Comparison of ENCODE assay signal across 1 cellular context in the genomic region with DNA sequence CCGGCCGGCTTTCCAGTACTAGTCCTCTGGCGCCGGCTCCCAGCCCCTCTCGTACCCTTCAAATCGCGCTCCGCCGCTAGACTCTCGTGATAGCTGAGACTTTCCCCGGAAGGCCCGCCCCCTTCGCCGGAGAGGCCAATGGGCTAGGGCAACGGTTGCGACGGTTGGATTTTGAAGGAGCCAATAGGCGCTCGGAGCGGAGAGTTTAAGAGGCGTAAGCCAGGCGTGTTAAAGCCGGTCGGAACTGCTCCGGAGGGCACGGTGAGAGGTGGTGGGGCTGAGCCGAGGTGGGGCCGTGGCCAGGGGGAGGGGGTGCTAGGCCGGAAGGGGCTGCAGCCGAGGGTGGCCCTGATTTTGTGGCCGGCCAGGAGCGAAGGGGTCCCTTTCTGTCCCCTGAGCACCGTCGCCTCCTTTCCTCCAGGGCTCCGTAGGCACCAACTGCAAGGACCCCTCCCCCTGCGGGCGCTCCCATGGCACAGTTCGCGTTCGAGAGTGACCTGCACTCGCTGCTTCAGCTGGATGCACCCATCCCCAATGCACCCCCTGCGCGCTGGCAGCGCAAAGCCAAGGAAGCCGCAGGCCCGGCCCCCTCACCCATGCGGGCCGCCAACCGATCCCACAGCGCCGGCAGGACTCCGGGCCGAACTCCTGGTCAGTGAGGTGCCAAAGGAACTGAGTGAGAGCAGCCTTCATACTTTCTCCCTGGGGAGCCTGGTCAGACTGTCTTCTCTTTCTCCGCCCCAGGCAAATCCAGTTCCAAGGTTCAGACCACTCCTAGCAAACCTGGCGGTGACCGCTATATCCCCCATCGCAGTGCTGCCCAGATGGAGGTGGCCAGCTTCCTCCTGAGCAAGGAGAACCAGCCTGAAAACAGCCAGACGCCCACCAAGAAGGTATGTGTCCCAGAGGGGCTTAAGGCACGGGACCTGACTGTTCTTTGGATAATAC.
TF ChIP-seq lines count a peak whose summit lies in the region.

Gene CDC20 (plus strand): TSS at position 236 of the 948 bp plus-strand sequence. CDS start 235 bp downstream, at position 471.

TF ChIP-seq in HepG2, 621 proteins besides CTCF, POLR2A, EP300 and RAD21 (continued from another document and continues in another):
- TF ChIP-seq HIC2 (CRISPR knock-in tag; IDR thresholded peaks at IDR 0.05; ENCODE audit: low read depth) (no peak; the same call in 1 of the 2 replicates), KAT8 (CRISPR knock-in tag; IDR thresholded peaks at IDR 0.05) (peak; percentile 53; the same call in 1 of the 2 replicates), HHEX (CRISPR knock-in tag; IDR thresholded peaks at IDR 0.05) (no peak), TARDBP (CRISPR knock-in tag; IDR thresholded peaks at IDR 0.05) (no peak; the same call in none of the 2 replicates), ZNF770 (CRISPR knock-in tag; IDR thresholded peaks at IDR 0.05) (no peak), AGO1 (IDR thresholded peaks at IDR 0.05; ENCODE audit: low read depth, low read length, poor library complexity, severe bottlenecking) (no peak), ZNF83 (CRISPR knock-in tag; IDR thresholded peaks at IDR 0.05; ENCODE audit: borderline replicate concordance) (no peak), ZNF607 (CRISPR knock-in tag; IDR thresholded peaks at IDR 0.05; ENCODE audit: borderline replicate concordance) (no peak), ZNF567 (CRISPR knock-in tag; IDR thresholded peaks at IDR 0.05; ENCODE audit: borderline replicate concordance) (no peak), ZNF296 (CRISPR knock-in tag; conservative IDR thresholded peaks at IDR 0.05) (no peak), KMT2B (CRISPR knock-in tag; IDR thresholded peaks at IDR 0.05) (0 out of 2 replicates have a peak, but pooled peaks have one; percentile 33), ZNF362 (CRISPR knock-in tag; IDR thresholded peaks at IDR 0.05; ENCODE audit: borderline replicate concordance) (no peak), ZBTB37 (CRISPR knock-in tag; IDR thresholded peaks at IDR 0.05) (no peak), ZNF619 (CRISPR knock-in tag; IDR thresholded peaks at IDR 0.05) (no peak), PRMT3 (CRISPR knock-in tag; IDR thresholded peaks at IDR 0.05; ENCODE audit: borderline replicate concordance, low read depth) (peak; percentile 92), TEAD3 (CRISPR knock-in tag; optimal IDR thresholded peaks at IDR 0.05; ENCODE audit: borderline replicate concordance) (no peak), GFI1 (CRISPR knock-in tag; IDR thresholded peaks at IDR 0.05; ENCODE audit: borderline replicate concordance) (no peak), NR2F6 (IDR thresholded peaks at IDR 0.05) (no peak), NR2F6 (CRISPR knock-in tag; IDR thresholded peaks at IDR 0.05) (no peak), ZNF501 (CRISPR knock-in tag; IDR thresholded peaks at IDR 0.05) (no peak), ZNF143 (CRISPR knock-in tag; IDR thresholded peaks at IDR 0.05) (no peak), ZNF33B (CRISPR knock-in tag; IDR thresholded peaks at IDR 0.05) (no peak), RXRA (CRISPR knock-in tag; IDR thresholded peaks at IDR 0.05) (no peak), ZNF598 (CRISPR knock-in tag; IDR thresholded peaks at IDR 0.05; ENCODE audit: borderline replicate concordance) (no peak)
- TF ChIP-seq, protein P1, sequence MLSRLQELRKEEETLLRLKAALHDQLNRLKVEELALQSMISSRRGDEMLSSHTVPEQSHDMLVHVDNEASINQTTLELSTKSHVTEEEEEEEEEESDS (CRISPR knock-in tag; IDR thresholded peaks at IDR 0.05; ENCODE audit: borderline replicate concordance): peak; percentile 97
- TF ChIP-seq, protein P2, sequence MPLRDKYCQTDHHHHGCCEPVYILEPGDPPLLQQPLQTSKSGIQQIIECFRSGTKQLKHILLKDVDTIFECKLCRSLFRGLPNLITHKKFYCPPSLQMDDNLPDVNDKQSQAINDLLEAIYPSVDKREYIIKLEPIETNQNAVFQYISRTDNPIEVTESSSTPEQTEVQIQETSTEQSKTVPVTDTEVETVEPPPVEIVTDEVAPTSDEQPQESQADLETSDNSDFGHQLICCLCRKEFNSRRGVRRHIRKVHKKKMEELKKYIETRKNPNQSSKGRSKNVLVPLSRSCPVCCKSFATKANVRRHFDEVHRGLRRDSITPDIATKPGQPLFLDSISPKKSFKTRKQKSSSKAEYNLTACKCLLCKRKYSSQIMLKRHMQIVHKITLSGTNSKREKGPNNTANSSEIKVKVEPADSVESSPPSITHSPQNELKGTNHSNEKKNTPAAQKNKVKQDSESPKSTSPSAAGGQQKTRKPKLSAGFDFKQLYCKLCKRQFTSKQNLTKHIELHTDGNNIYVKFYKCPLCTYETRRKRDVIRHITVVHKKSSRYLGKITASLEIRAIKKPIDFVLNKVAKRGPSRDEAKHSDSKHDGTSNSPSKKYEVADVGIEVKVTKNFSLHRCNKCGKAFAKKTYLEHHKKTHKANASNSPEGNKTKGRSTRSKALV (CRISPR knock-in tag; IDR thresholded peaks at IDR 0.05): no peak
- TF ChIP-seq, protein P3, sequence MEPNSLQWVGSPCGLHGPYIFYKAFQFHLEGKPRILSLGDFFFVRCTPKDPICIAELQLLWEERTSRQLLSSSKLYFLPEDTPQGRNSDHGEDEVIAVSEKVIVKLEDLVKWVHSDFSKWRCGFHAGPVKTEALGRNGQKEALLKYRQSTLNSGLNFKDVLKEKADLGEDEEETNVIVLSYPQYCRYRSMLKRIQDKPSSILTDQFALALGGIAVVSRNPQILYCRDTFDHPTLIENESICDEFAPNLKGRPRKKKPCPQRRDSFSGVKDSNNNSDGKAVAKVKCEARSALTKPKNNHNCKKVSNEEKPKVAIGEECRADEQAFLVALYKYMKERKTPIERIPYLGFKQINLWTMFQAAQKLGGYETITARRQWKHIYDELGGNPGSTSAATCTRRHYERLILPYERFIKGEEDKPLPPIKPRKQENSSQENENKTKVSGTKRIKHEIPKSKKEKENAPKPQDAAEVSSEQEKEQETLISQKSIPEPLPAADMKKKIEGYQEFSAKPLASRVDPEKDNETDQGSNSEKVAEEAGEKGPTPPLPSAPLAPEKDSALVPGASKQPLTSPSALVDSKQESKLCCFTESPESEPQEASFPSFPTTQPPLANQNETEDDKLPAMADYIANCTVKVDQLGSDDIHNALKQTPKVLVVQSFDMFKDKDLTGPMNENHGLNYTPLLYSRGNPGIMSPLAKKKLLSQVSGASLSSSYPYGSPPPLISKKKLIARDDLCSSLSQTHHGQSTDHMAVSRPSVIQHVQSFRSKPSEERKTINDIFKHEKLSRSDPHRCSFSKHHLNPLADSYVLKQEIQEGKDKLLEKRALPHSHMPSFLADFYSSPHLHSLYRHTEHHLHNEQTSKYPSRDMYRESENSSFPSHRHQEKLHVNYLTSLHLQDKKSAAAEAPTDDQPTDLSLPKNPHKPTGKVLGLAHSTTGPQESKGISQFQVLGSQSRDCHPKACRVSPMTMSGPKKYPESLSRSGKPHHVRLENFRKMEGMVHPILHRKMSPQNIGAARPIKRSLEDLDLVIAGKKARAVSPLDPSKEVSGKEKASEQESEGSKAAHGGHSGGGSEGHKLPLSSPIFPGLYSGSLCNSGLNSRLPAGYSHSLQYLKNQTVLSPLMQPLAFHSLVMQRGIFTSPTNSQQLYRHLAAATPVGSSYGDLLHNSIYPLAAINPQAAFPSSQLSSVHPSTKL (CRISPR knock-in tag; IDR thresholded peaks at IDR 0.05): peak; percentile 18; the same call in 1 of the 2 replicates
- TF ChIP-seq, protein P4, sequence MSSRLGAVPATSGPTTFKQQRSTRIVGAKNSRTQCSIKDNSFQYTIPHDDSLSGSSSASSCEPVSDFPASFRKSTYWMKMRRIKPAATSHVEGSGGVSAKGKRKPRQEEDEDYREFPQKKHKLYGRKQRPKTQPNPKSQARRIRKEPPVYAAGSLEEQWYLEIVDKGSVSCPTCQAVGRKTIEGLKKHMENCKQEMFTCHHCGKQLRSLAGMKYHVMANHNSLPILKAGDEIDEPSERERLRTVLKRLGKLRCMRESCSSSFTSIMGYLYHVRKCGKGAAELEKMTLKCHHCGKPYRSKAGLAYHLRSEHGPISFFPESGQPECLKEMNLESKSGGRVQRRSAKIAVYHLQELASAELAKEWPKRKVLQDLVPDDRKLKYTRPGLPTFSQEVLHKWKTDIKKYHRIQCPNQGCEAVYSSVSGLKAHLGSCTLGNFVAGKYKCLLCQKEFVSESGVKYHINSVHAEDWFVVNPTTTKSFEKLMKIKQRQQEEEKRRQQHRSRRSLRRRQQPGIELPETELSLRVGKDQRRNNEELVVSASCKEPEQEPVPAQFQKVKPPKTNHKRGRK (CRISPR knock-in tag; IDR thresholded peaks at IDR 0.05): no peak
- TF ChIP-seq, protein P5, sequence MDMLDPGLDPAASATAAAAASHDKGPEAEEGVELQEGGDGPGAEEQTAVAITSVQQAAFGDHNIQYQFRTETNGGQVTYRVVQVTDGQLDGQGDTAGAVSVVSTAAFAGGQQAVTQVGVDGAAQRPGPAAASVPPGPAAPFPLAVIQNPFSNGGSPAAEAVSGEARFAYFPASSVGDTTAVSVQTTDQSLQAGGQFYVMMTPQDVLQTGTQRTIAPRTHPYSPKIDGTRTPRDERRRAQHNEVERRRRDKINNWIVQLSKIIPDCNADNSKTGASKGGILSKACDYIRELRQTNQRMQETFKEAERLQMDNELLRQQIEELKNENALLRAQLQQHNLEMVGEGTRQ (IDR thresholded peaks at IDR 0.05; ENCODE audit: low read depth, low read length): no peak
- TF ChIP-seq, protein P5 (CRISPR knock-in tag; IDR thresholded peaks at IDR 0.05; ENCODE audit: borderline replicate concordance): no peak
- TF ChIP-seq, protein P6, sequence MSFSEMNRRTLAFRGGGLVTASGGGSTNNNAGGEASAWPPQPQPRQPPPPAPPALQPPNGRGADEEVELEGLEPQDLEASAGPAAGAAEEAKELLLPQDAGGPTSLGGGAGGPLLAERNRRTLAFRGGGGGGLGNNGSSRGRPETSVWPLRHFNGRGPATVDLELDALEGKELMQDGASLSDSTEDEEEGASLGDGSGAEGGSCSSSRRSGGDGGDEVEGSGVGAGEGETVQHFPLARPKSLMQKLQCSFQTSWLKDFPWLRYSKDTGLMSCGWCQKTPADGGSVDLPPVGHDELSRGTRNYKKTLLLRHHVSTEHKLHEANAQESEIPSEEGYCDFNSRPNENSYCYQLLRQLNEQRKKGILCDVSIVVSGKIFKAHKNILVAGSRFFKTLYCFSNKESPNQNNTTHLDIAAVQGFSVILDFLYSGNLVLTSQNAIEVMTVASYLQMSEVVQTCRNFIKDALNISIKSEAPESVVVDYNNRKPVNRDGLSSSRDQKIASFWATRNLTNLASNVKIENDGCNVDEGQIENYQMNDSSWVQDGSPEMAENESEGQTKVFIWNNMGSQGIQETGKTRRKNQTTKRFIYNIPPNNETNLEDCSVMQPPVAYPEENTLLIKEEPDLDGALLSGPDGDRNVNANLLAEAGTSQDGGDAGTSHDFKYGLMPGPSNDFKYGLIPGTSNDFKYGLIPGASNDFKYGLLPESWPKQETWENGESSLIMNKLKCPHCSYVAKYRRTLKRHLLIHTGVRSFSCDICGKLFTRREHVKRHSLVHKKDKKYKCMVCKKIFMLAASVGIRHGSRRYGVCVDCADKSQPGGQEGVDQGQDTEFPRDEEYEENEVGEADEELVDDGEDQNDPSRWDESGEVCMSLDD (CRISPR knock-in tag; IDR thresholded peaks at IDR 0.05; ENCODE audit: borderline replicate concordance): no peak
